ENCODE assay signal across 1 cellular context in genomic region chr17:2044263-2044894, GRCh38.
TF ChIP-seq lines count a peak whose summit lies in the region.

No MANE protein-coding gene starts in this region.

TF ChIP-seq in HepG2, 621 proteins besides CTCF, POLR2A, EP300 and RAD21:
- TF ChIP-seq ZBTB8A (CRISPR knock-in tag; IDR thresholded peaks at IDR 0.05; ENCODE audit: borderline replicate concordance, low read depth) (no peak), POLR2G (IDR thresholded peaks at IDR 0.05; ENCODE audit: low read depth, low read length) (peak; percentile 20; the same call in 1 of the 2 replicates)
